In the genomic region with DNA sequence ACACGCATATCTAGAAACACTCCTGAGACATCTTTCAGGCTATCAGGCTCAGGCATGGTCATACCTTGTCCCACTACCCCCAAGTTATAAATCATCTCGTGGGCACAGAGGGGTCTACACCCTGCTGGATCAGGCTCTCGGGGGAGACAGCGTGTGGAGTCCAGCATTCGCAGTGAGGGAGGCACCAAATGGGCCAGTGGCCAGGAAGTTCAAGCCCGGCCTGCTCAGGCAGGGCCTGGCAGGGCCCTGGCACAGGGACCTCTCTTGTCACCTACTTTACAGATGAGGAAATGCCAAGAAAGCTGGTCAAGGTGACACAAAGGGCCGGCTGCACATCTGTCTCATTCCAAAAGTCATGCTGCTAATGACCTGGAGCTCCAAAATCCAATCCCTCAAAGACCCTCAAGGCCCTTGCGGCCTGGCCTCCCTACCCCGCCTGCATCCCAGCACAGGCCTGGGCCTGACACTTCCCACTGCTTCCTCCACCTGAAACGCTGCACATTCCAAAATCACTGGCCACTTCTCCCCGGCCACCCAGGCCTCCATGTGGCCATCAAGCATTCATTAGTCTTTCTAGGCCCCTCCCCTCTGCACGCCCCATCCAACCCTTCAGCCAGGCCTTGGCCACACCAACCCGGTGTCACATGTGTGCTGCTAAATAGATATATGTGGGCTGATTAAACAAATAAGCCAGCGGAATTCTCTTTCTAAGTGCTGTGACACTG, we compare ENCODE assay signal across 16 cellular contexts. TPM values are rescaled to one million over a fixed set of nuclear protein-coding genes. Genes with fewer than 3 reads are reported as not detected.
DNase-seq lines count a peak whose midpoint lies in the region; ATAC-seq, FAIRE-seq and TF ChIP-seq lines count a peak whose summit lies in the region.
"Had no signal": no experiment of that assay in that cellular context is flagged by ENCODE, and none has a peak within 500 bp of the region (broad histone marks: within the 10 kb centered on the region; RNA-seq: fewer than 3 reads in every experiment).

No MANE protein-coding gene starts in this region.

- no peaks in the 10 kb centered on the region for H3K23me2 ChIP-seq in H1 (ENCODE audit: low read depth, low read length)

- no peak overlapping the region for H3K4me2 ChIP-seq in H1 (ENCODE audit: insufficient read depth in 1 of 2, low read depth in 2 of 2, low read length in 2 of 2)

- no peak overlapping the region for H3K56ac ChIP-seq in H1 (replicated peaks; ENCODE audit: insufficient read length, low read depth, low read length)

- H4K5ac ChIP-seq in H1 (ENCODE audit: insufficient read length, low read depth, low read length) = no peak overlapping the region

- no peak overlapping the region for H2BK120ac ChIP-seq in H1 (replicated peaks; ENCODE audit: low read depth, low read length)

- 0 out of 2 replicates have a peak overlapping the region, but pooled peaks have one; percentile 9 for H2BK12ac ChIP-seq in H1 (ENCODE audit: low read depth, low read length)

- H3K27ac Mint-ChIP-seq in natural killer cell treated with Interleukin-12 subunit alpha and Interleukin-12 subunit beta and Interleukin-15 and Interleukin-18, amount 100 ng/mL, for 72 hours = no peak overlapping the region
- H3K27ac Mint-ChIP-seq in natural killer cell = no peak overlapping the region

- no peak overlapping the region for H3K4me3 Mint-ChIP-seq in natural killer cell treated with Interleukin-12 subunit alpha and Interleukin-12 subunit beta and Interleukin-15 and Interleukin-18, amount 100 ng/mL, for 72 hours
- H3K4me3 Mint-ChIP-seq in natural killer cell = no peak overlapping the region

- H4K8ac ChIP-seq in H1 (ENCODE audit: extremely low read depth, insufficient read depth, low read length) = no peak overlapping the region

- H3K4me3 ChIP-seq in H1 (ENCODE audit: extremely low read depth in 1 of 4, insufficient read depth in 2 of 4, low read depth in 3 of 4, low read length in 4 of 4) (no peak overlapping the region), right cardiac atrium (ENCODE audit: low read length) (no peak overlapping the region), upper lobe of right lung (no peak overlapping the region)
- H3K4me3 ChIP-seq: SK-N-MC had no signal

- H4K91ac ChIP-seq in H1 (replicated peaks; ENCODE audit: insufficient read length, low read length) = no peak overlapping the region

- CTCF ChIA-PET in H1 (lab: Charles Lee; ENCODE audit: partially characterized antibody) = interaction anchor here (1.1 to 4.4 kb wide), 5 partner anchors 11 to 164 kb away, joined by 4 to 48 read pairs (median 8); no protein-coding TSS in a partner anchor

- no peaks in the 10 kb centered on the region for H3K79me1 ChIP-seq in H1 (ENCODE audit: low read depth, low read length)

- no peak overlapping the region for H2AFZ ChIP-seq in H1 (ENCODE audit: low read length)

- peaks cover 8 to 9% of the 10 kb centered on the region in 2 donors for H3K4me1 Mint-ChIP-seq in natural killer cell treated with Interleukin-12 subunit alpha and Interleukin-12 subunit beta and Interleukin-15 and Interleukin-18, amount 100 ng/mL, for 72 hours (ENCODE audit: low read depth in 2 of 2)
- H3K4me1 Mint-ChIP-seq in natural killer cell = peaks cover 12 to 14% of the 10 kb centered on the region in 2 donors

- TF ChIP-seq EP300 in H1 (IDR thresholded peaks at IDR 0.05; ENCODE audit: borderline replicate concordance in 1 of 2, low read depth in 2 of 2, low read length in 2 of 2) = no peak

- no peak for TF ChIP-seq RAD21 in H1 (IDR thresholded peaks at IDR 0.05 in 1 of 2, conservative IDR thresholded peaks at IDR 0.05 in 1 of 2; ENCODE audit: low read depth in 2 of 2, low read length in 2 of 2)

- POLR2A ChIA-PET in H1 (lab: Charles Lee; ENCODE audit: partially characterized antibody) = no interaction called here

- H3K36me3 ChIP-seq in H1 (ENCODE audit: control insufficient read depth in 2 of 4, insufficient read depth in 4 of 4, low read length in 3 of 4) (peaks cover 0 to 3% (median 0%) of the 10 kb centered on the region in 4 experiments; a peak in 1 of 8 replicates), upper lobe of right lung (peaks cover 22% of the 10 kb centered on the region)

- no peaks in the 10 kb centered on the region for H3K27me3 ChIP-seq in H1 (replicated peaks in 1 of 4; ENCODE audit: control insufficient read depth in 3 of 4, extremely low read depth in 1 of 4, insufficient read depth in 3 of 4, low read length in 3 of 4)
- H3K27me3 ChIP-seq in right cardiac atrium (ENCODE audit: control insufficient read depth, insufficient read depth) = no peaks in the 10 kb centered on the region
- no peaks in the 10 kb centered on the region for H3K27me3 ChIP-seq in upper lobe of right lung

- no peak for TF ChIP-seq CTCF in natural killer cell (IDR thresholded peaks at IDR 0.05)
- TF ChIP-seq CTCF in H1 (IDR thresholded peaks at IDR 0.05; ENCODE audit: control extremely low read depth in 1 of 3, insufficient read depth in 1 of 3, low read depth in 1 of 3, low read length in 3 of 3) = no peak
- TF ChIP-seq CTCF in upper lobe of right lung (IDR thresholded peaks at IDR 0.05) = no peak

- peaks cover 0 to under 1% (median 0%) of the 10 kb centered on the region in 4 experiments; a peak in 3 of 7 replicates for H3K4me1 ChIP-seq in H1 (replicated peaks in 1 of 4; ENCODE audit: control insufficient read depth in 3 of 4, insufficient read depth in 4 of 4, low read length in 3 of 4)
- H3K4me1 ChIP-seq in right cardiac atrium (ENCODE audit: control insufficient read depth, insufficient read depth, low read length) = peaks cover 4% of the 10 kb centered on the region
- peaks cover 12% of the 10 kb centered on the region for H3K4me1 ChIP-seq in upper lobe of right lung

- TF ChIP-seq POLR2A in H1 (IDR thresholded peaks at IDR 0.05; ENCODE audit: control extremely low read depth in 1 of 2, low read depth in 2 of 2, low read length in 2 of 2) = no peak

- H3K9ac ChIP-seq in H1 (replicated peaks in 1 of 4; ENCODE audit: extremely low read depth in 1 of 4, low read depth in 3 of 4, low read length in 3 of 4) = no peak overlapping the region

- no peak overlapping the region for H3K18ac ChIP-seq in H1 (ENCODE audit: extremely low read depth, low read length)

- H3K9me3 ChIP-seq in H1 (ENCODE audit: insufficient read depth in 2 of 2, low read depth in 1 of 2, low read length in 1 of 2) (no peaks in the 10 kb centered on the region; a peak in 1 of 4 replicates), right cardiac atrium (ENCODE audit: control insufficient read depth, low read length) (no peaks in the 10 kb centered on the region), upper lobe of right lung (no peaks in the 10 kb centered on the region)

- H3K36me3 Mint-ChIP-seq in natural killer cell treated with Interleukin-12 subunit alpha and Interleukin-12 subunit beta and Interleukin-15 and Interleukin-18, amount 100 ng/mL, for 72 hours = no peaks in the 10 kb centered on the region
- no peaks in the 10 kb centered on the region for H3K36me3 Mint-ChIP-seq in natural killer cell

- H3K27ac ChIP-seq in H1 (ENCODE audit: low read depth, low read length) (no peak overlapping the region), right cardiac atrium (ENCODE audit: low read length) (no peak overlapping the region), upper lobe of right lung (no peak overlapping the region)
- H3K27ac ChIP-seq: SK-N-MC had no signal

- no peak for ATAC-seq in natural killer cell treated with Interleukin-12 subunit alpha and Interleukin-12 subunit beta and Interleukin-15 and Interleukin-18, amount 100 ng/mL, for 72 hours
- ATAC-seq in natural killer cell (no peak), right cardiac atrium (peak in 1 of 2 donors; percentile 29), upper lobe of right lung (no peak)
- ATAC-seq: Panc1 had no signal

- no peaks in the 10 kb centered on the region for H3K27me3 Mint-ChIP-seq in natural killer cell treated with Interleukin-12 subunit alpha and Interleukin-12 subunit beta and Interleukin-15 and Interleukin-18, amount 100 ng/mL, for 72 hours
- no peaks in the 10 kb centered on the region for H3K27me3 Mint-ChIP-seq in natural killer cell (ENCODE audit: low read depth in 2 of 2)

- no peak overlapping the region for H2BK20ac ChIP-seq in H1 (ENCODE audit: low read length)

- no peaks in the 10 kb centered on the region for H3K9me3 Mint-ChIP-seq in natural killer cell treated with Interleukin-12 subunit alpha and Interleukin-12 subunit beta and Interleukin-15 and Interleukin-18, amount 100 ng/mL, for 72 hours
- H3K9me3 Mint-ChIP-seq in natural killer cell = no peaks in the 10 kb centered on the region

- H3K4ac ChIP-seq in H1 (replicated peaks; ENCODE audit: insufficient read length, low read depth, low read length) = no peak overlapping the region

- no peak overlapping the region for H2AK5ac ChIP-seq in H1 (ENCODE audit: low read depth, low read length)

- no peak for FAIRE-seq in H1 (lab: Jason Lieb, UNC)

- no peaks in the 10 kb centered on the region for H3K79me2 ChIP-seq in H1 (ENCODE audit: control insufficient read depth in 1 of 2, insufficient read depth in 2 of 2, low read length in 2 of 2)

- H3K14ac ChIP-seq in H1 (ENCODE audit: insufficient read length) = no peak overlapping the region

- peak; percentile 20 for DNase-seq in natural killer cell treated with Interleukin-12 subunit alpha and Interleukin-12 subunit beta and Interleukin-15 and Interleukin-18, amount 100 ng/mL, for 72 hours (ENCODE audit: low spot score)
- no peak for DNase-seq in natural killer cell
- no peak for DNase-seq in H1 (ENCODE audit: low read depth in 1 of 2, low spot score in 2 of 2)
- peak in 2 of 3 donors; percentile 31 to 74 for DNase-seq in right cardiac atrium
- DNase-seq in upper lobe of right lung = peak; percentile 46
- DNase-seq in activated T-cell treated with anti-CD3 and anti-CD28 coated beads, Interleukin-2, amount 50 U/mL, for 48 hours = no peak
- no peak for DNase-seq in effector CD8-positive, alpha-beta T cell (lab: John Stamatoyannopoulos, UW)
- no peak for DNase-seq in A172 (ENCODE audit: low spot score)
- DNase-seq: AML-193, GDM1, GOT3, NCI-H1105, NCI-H1694, NCI-H2081 treated with DMSO at 0.1 percent for 48 hours had no signal

- intact Hi-C loops in natural killer cell (cut with micrococcal nuclease) = no loop called here
- intact Hi-C loops in right cardiac atrium (cut with DNase I) = loop anchor here in 3 of 4 donors (5.0 to 10.0 kb wide), 4 partner anchors 128 to 163 kb away; no protein-coding TSS in a partner anchor
- intact Hi-C loops in upper lobe of right lung (cut with DNase I) = no loop called here

- H2BK5ac ChIP-seq in H1 (ENCODE audit: low read depth, low read length) = no peak overlapping the region

- WGBS in H1 (ENCODE audit: extremely low coverage in 1 of 2, insufficient coverage in 1 of 2, insufficient read length in 1 of 2, insufficient replicate concordance in 2 of 2, low coverage in 1 of 2, low lambda C conversion rate in 2 of 2, missing lambda C conversion rate in 1 of 2), 2 experiments = 92% methylated on average over 14 of the region's 14 CpGs; no CpG with 5 or more reads in 1 of the 2 experiments
- 65% methylated on average over 14 of the region's 14 CpGs for WGBS in right cardiac atrium

- H2BK15ac ChIP-seq in H1 (ENCODE audit: low read length) = no peak overlapping the region

- H3K23ac ChIP-seq in H1 (ENCODE audit: insufficient read length) = no peak overlapping the region

- no peaks in the 10 kb centered on the region for H4K20me1 ChIP-seq in H1 (replicated peaks in 1 of 2; ENCODE audit: control insufficient read depth in 1 of 2, insufficient read depth in 2 of 2, low read length in 2 of 2)

RNA-seq across cellular contexts. Expression of a gene that starts 35.6 kb away (rescaled TPM):
- 10 to 100 TPM; 19.9 to 22.2 TPM for total RNA-seq in natural killer cell treated with Interleukin-12 subunit alpha and Interleukin-12 subunit beta and Interleukin-15 and Interleukin-18, amount 100 ng/mL, for 72 hours
- total RNA-seq in natural killer cell = 10 to 100 TPM; 12.4 to 18.3 (median 15.4) TPM
- total RNA-seq in H1 (2021; fragmentation: NEBNext Ultra II Directional; extraction: Animal tissue kit (Norgen Biotek cat#: 25700)) = 9.9 and 10.2 TPM in 2 replicates
- 2.5 and 4.3 TPM in 2 replicates for polyA plus RNA-seq in H1 (2011; rRNA removed)
- polyA plus RNA-seq in H1 (2011; cell fraction: cytosol; rRNA removed) = 3.5 TPM
- 4.9 TPM for polyA plus RNA-seq in H1 (2011; cell fraction: nucleus; rRNA removed)
- 5.7 to 10.4 TPM (median 7.9 TPM) in 4 replicates for polyA plus RNA-seq in H1 (2012, experiment 1 of 2)
- polyA plus RNA-seq in H1 (2012, experiment 2 of 2) = 8.1 TPM
- polyA plus RNA-seq in H1 (2013, experiment 1 of 2) = 6.0 TPM
- 5.7 TPM for polyA plus RNA-seq in H1 (2013, experiment 2 of 2)
- 5.4 and 9.0 TPM in 2 replicates for polyA minus RNA-seq in H1 (2011; rRNA and poly(A)+ RNA removed)
- 2.1 TPM for polyA minus RNA-seq in H1 (2011; cell fraction: cytosol; rRNA and poly(A)+ RNA removed)
- 5.4 TPM for polyA minus RNA-seq in H1 (2011; cell fraction: nucleus; rRNA and poly(A)+ RNA removed)
- total RNA-seq in right cardiac atrium = 10 to 100 TPM; 52.9 to 94.8 (median 55.1) TPM
- 25.7 TPM for polyA plus RNA-seq in right cardiac atrium
- total RNA-seq in upper lobe of right lung = 21.6 TPM
- 21.9 and 26.5 TPM in 2 replicates for total RNA-seq in A172 (2014; rRNA removed; shearing (Covaris generic))

RNA-seq across cellular contexts. Expression of a gene that starts 35.6 kb away (rescaled TPM):
- total RNA-seq in natural killer cell treated with Interleukin-12 subunit alpha and Interleukin-12 subunit beta and Interleukin-15 and Interleukin-18, amount 100 ng/mL, for 72 hours = 10 to 100 TPM; 23.8 to 57.1 TPM
- 10 to 100 TPM; 24.4 to 37.5 (median 34.3) TPM for total RNA-seq in natural killer cell
- total RNA-seq in H1 (2021; fragmentation: NEBNext Ultra II Directional; extraction: Animal tissue kit (Norgen Biotek cat#: 25700)) = 20.1 and 23.9 TPM in 2 replicates
- polyA plus RNA-seq in H1 (2011; rRNA removed) = 8.6 and 11.6 TPM in 2 replicates
- 10.6 TPM for polyA plus RNA-seq in H1 (2011; cell fraction: cytosol; rRNA removed)
- 37.2 TPM for polyA plus RNA-seq in H1 (2011; cell fraction: nucleus; rRNA removed)
- polyA plus RNA-seq in H1 (2012, experiment 1 of 2) = 9.3 to 14.4 TPM (median 11.8 TPM) in 4 replicates
- 5.4 TPM for polyA plus RNA-seq in H1 (2012, experiment 2 of 2)
- polyA plus RNA-seq in H1 (2013, experiment 1 of 2) = 7.4 TPM
- polyA plus RNA-seq in H1 (2013, experiment 2 of 2) = 7.0 TPM
- 14.1 and 18.0 TPM in 2 replicates for polyA minus RNA-seq in H1 (2011; rRNA and poly(A)+ RNA removed)
- 19.2 TPM for polyA minus RNA-seq in H1 (2011; cell fraction: cytosol; rRNA and poly(A)+ RNA removed)
- polyA minus RNA-seq in H1 (2011; cell fraction: nucleus; rRNA and poly(A)+ RNA removed) = 52.7 TPM
- total RNA-seq in right cardiac atrium = 10 to 100 TPM; 10.2 to 12.9 (median 12.5) TPM
- polyA plus RNA-seq in right cardiac atrium = 7.6 TPM
- total RNA-seq in upper lobe of right lung = 24.2 TPM
- total RNA-seq in A172 (2014; rRNA removed; shearing (Covaris generic)) = 8.4 and 10.0 TPM in 2 replicates

Comparison
In these comparisons a context has a peak if more than half of its experiments do, and no peak if none do; other contexts are left out.
1. DNase-seq: peak in natural killer cell treated with Interleukin-12 subunit alpha and Interleukin-12 subunit beta and Interleukin-15 and Interleukin-18, amount 100 ng/mL, for 72 hours (single experiment), right cardiac atrium (2 of 3) and upper lobe of right lung (single experiment); none in natural killer cell (single experiment), H1 (0 of 2), activated T-cell treated with anti-CD3 and anti-CD28 coated beads, Interleukin-2, amount 50 U/mL, for 48 hours (0 of 2), effector CD8-positive, alpha-beta T cell (single experiment) and A172 (single experiment).
2. intact Hi-C loops: an anchor here in right cardiac atrium (5.0 to 10.0 kb wide); none called in natural killer cell and upper lobe of right lung.